ENCODE assay signal across 1 cellular context in genomic region chr1:88683848-88684481, GRCh38.
TF ChIP-seq lines count a peak whose summit lies in the region.

TSS of gene PKN2 (plus strand) at chr1:88684273. CDS start at chr1:88684581, 308 bp downstream.

TF ChIP-seq in K562, 482 proteins besides CTCF, POLR2A, EP300 and RAD21 (continued from another document and continues in another):
- no peak for TF ChIP-seq BRF1 (IDR thresholded peaks at IDR 0.05; ENCODE audit: borderline replicate concordance, extremely low read depth, insufficient read length)
- no peak for TF ChIP-seq RNF219 (CRISPR knock-in tag; IDR thresholded peaks at IDR 0.05)
- 0 out of 2 replicates have a peak, but pooled peaks have one; percentile 15 for TF ChIP-seq DMBX1 (CRISPR knock-in tag; IDR thresholded peaks at IDR 0.05; ENCODE audit: borderline replicate concordance)
- peak; percentile 18 for TF ChIP-seq SAP30 (IDR thresholded peaks at IDR 0.05; ENCODE audit: borderline replicate concordance, insufficient read depth, low read depth, low read length, poor library complexity, severe bottlenecking)
- no peak for TF ChIP-seq TEAD4 (IDR thresholded peaks at IDR 0.05; ENCODE audit: low read length)
- TF ChIP-seq TEAD4 (CRISPR knock-in tag; IDR thresholded peaks at IDR 0.05; ENCODE audit: borderline replicate concordance), result no peak
- peak; percentile 98 for TF ChIP-seq E4F1 (CRISPR knock-in tag; IDR thresholded peaks at IDR 0.05; ENCODE audit: borderline replicate concordance)
- TF ChIP-seq PATZ1 (CRISPR knock-in tag; IDR thresholded peaks at IDR 0.05; ENCODE audit: borderline replicate concordance), result no peak
- TF ChIP-seq PRDM10 (IDR thresholded peaks at IDR 0.05; ENCODE audit: partially characterized antibody), result no peak
- TF ChIP-seq ESRRA (IDR thresholded peaks at IDR 0.05; ENCODE audit: borderline replicate concordance, low read depth), result peak; percentile 71; the same call in 1 of the 2 replicates
- TF ChIP-seq TSHZ1 (CRISPR knock-in tag; IDR thresholded peaks at IDR 0.05), result no peak
- no peak for TF ChIP-seq ZEB2 (IDR thresholded peaks at IDR 0.05)
- TF ChIP-seq NONO (IDR thresholded peaks at IDR 0.05; ENCODE audit: low read depth in 2 of 2, low read length in 1 of 2), result no peak
- no peak for TF ChIP-seq KAT8 (IDR thresholded peaks at IDR 0.05; ENCODE audit: low read depth)
- no peak for TF ChIP-seq HSF4 (CRISPR knock-in tag; IDR thresholded peaks at IDR 0.05; ENCODE audit: borderline replicate concordance)
- peak; percentile 53 for TF ChIP-seq L3MBTL2 (IDR thresholded peaks at IDR 0.05)
- no peak for TF ChIP-seq SRSF9 (IDR thresholded peaks at IDR 0.05; ENCODE audit: borderline replicate concordance, low read depth, low read length)
- TF ChIP-seq MYBL2 (IDR thresholded peaks at IDR 0.05; ENCODE audit: low read depth), result no peak; the same call in 1 of the 2 replicates
- no peak for TF ChIP-seq MYBL2 (CRISPR knock-in tag; IDR thresholded peaks at IDR 0.05; ENCODE audit: borderline replicate concordance)
- no peak for TF ChIP-seq FOXA1 (IDR thresholded peaks at IDR 0.05; ENCODE audit: borderline replicate concordance)
- TF ChIP-seq BRCA1 (IDR thresholded peaks at IDR 0.05), result no peak
- TF ChIP-seq BRCA1 (CRISPR knock-in tag; IDR thresholded peaks at IDR 0.05), result no peak
- no peak for TF ChIP-seq NEUROD1 (IDR thresholded peaks at IDR 0.05; ENCODE audit: borderline replicate concordance, low read depth, low read length, partially characterized antibody)
- peak in 1 of 2 experiments; percentile 57; a peak in 1 of 3 replicates for TF ChIP-seq CBX3 (IDR thresholded peaks at IDR 0.05; ENCODE audit: borderline replicate concordance in 1 of 2, low read length in 2 of 2)
- peak; percentile 94 for TF ChIP-seq SUPT5H (IDR thresholded peaks at IDR 0.05)
- TF ChIP-seq ZNF239 (CRISPR knock-in tag; IDR thresholded peaks at IDR 0.05), result no peak
- no peak for TF ChIP-seq NR2C2 (CRISPR knock-in tag; IDR thresholded peaks at IDR 0.05)
- TF ChIP-seq NR2C2 (tag; IDR thresholded peaks at IDR 0.05), result peak; percentile 86
- no peak for TF ChIP-seq ZNF324 (CRISPR knock-in tag; IDR thresholded peaks at IDR 0.05)
- TF ChIP-seq HDAC2 (IDR thresholded peaks at IDR 0.05), result no peak
- no peak for TF ChIP-seq ZNF311 (CRISPR knock-in tag; IDR thresholded peaks at IDR 0.05)
- TF ChIP-seq MNT (conservative IDR thresholded peaks at IDR 0.05), result peak; percentile 91 to 92
- no peak for TF ChIP-seq IRF1 (CRISPR knock-in tag; IDR thresholded peaks at IDR 0.05; ENCODE audit: borderline replicate concordance)
- no peak for TF ChIP-seq ZNF668 (CRISPR knock-in tag; IDR thresholded peaks at IDR 0.05)
- no peak for TF ChIP-seq ZKSCAN8 (CRISPR knock-in tag; IDR thresholded peaks at IDR 0.05)
- no peak for TF ChIP-seq SMC3 (conservative IDR thresholded peaks at IDR 0.05; ENCODE audit: insufficient read depth, low read depth, low read length)
- peak; percentile 90 for TF ChIP-seq CCNT2 (IDR thresholded peaks at IDR 0.05; ENCODE audit: borderline replicate concordance, extremely low read depth, insufficient read length, low read depth, low read length)
- TF ChIP-seq KLF13 (tag; IDR thresholded peaks at IDR 0.05; ENCODE audit: borderline replicate concordance, low read depth), result peak; percentile 76; the same call in 1 of the 2 replicates
- TF ChIP-seq DEAF1 (CRISPR knock-in tag; IDR thresholded peaks at IDR 0.05), result 0 out of 2 replicates have a peak, but pooled peaks have one; percentile 37
- peak; percentile 76 for TF ChIP-seq MXI1 (IDR thresholded peaks at IDR 0.05; ENCODE audit: low read depth, low read length)
